ENCODE assay signal across 19 cellular contexts in the genomic region with DNA sequence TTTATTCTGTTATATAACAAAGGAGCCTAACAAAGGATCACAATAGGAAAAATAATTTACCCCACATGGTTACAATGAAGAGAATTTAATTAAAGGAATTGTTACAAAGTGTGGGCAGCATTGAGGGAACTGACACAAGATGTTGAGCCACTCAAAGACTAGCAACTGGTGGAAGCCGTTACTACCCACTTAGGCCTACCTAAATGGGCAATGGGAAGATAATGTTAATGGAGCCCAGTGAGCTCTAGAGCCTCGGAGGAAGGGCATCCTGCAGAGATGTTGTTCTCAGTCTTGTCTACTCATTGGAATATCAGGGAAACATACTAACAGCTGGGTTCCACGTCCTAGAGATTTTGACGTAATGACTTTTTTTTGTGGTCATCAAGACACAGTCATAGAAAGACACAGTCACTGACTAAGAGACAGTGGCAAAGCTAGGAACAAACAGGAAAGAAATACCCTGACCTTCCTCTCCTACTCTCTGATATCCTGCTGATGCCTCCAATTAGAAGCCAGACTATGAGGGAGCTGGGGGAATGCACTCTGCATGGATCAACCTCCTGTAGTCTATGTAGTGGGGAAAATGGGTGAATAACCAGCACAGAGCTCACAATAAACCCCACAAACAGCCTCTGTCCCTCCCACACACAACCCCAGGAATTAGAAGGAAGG.
DNase-seq lines count a peak whose midpoint lies in the region; ATAC-seq and TF ChIP-seq lines count a peak whose summit lies in the region.
"Had no signal": no experiment of that assay in that cellular context is flagged by ENCODE, and none has a peak within 500 bp of the region (broad histone marks: within the 10 kb centered on the region; RNA-seq: fewer than 3 reads in every experiment).

No MANE protein-coding gene starts in this region.

- H4K20me1 ChIP-seq in GM23338 (replicated peaks; ENCODE audit: insufficient read depth) = no peaks in the 10 kb centered on the region
- H4K20me1 ChIP-seq: BLaER1 had no signal

- no peaks in the 10 kb centered on the region for H3K9me2 ChIP-seq in GM23338 (ENCODE audit: insufficient read depth)

- H3K79me1 ChIP-seq in mesendoderm (ENCODE audit: low read length) = no peaks in the 10 kb centered on the region

- H3K4me3 Mint-ChIP-seq in GM23338 = no peak overlapping the region; the same call in 2 of the 3 replicates
- H3K4me3 Mint-ChIP-seq: dendritic cell treated with granulocyte-macrophage colony-stimulating factor and Interleukin-4, amounts not matched to agents 40 ng/mL and 50 ng/mL, for 4 days had no signal

- TF ChIP-seq POLR2A in vagina (IDR thresholded peaks at IDR 0.05) = no peak

- H3K79me2 ChIP-seq in GM23338 (replicated peaks; ENCODE audit: insufficient read depth) = no peaks in the 10 kb centered on the region
- H3K79me2 ChIP-seq in mesendoderm (ENCODE audit: control insufficient read depth, insufficient read depth, low read length) = no peaks in the 10 kb centered on the region

- H2AK5ac ChIP-seq in mesendoderm (ENCODE audit: low read length) = no peak overlapping the region

- TF ChIP-seq CTCF in GM23338 (conservative IDR thresholded peaks at IDR 0.05; ENCODE audit: low read depth in 2 of 2) (no peak), vagina (IDR thresholded peaks at IDR 0.05) (no peak)

- H2BK120ac ChIP-seq in mesendoderm (ENCODE audit: low read depth, low read length) = no peak overlapping the region

- peaks cover 23% of the 10 kb centered on the region for H3K27me3 Mint-ChIP-seq in GM23338 (ENCODE audit: insufficient read depth, low read depth, poor library complexity)
- H3K27me3 Mint-ChIP-seq: dendritic cell treated with granulocyte-macrophage colony-stimulating factor and Interleukin-4, amounts not matched to agents 40 ng/mL and 50 ng/mL, for 4 days had no signal

- H4K8ac ChIP-seq in mesendoderm (ENCODE audit: low read depth, low read length) = no peak overlapping the region

- no peak overlapping the region for H2BK5ac ChIP-seq in mesendoderm (ENCODE audit: low read length)

- ATAC-seq in GM23338 = peak; percentile 51
- ATAC-seq: right cardiac atrium had no signal

- no CpG with 5 or more reads among the region's 4 CpGs for WGBS in mesendoderm (ENCODE audit: extremely low coverage, insufficient coverage, low lambda C conversion rate)

- no peak overlapping the region for H3K56ac ChIP-seq in mesendoderm (ENCODE audit: low read length)

- H2BK15ac ChIP-seq in mesendoderm (replicated peaks; ENCODE audit: low read depth) = no peak overlapping the region

- H3K36me3 ChIP-seq in GM23338 (ENCODE audit: insufficient read depth) (no peaks in the 10 kb centered on the region), mesendoderm (ENCODE audit: control insufficient read depth, insufficient read depth, low read length) (no peaks in the 10 kb centered on the region), vagina (no peaks in the 10 kb centered on the region)
- H3K36me3 ChIP-seq: BLaER1, lower lobe of right lung had no signal

- no peak overlapping the region for H4K5ac ChIP-seq in mesendoderm (ENCODE audit: low read length)

- H3K27ac ChIP-seq in GM23338 (ENCODE audit: low read depth) (no peak overlapping the region), mesendoderm (ENCODE audit: low read depth, low read length) (no peak overlapping the region), vagina (no peak overlapping the region)
- H3K27ac ChIP-seq: BLaER1, lower lobe of right lung had no signal

- H3K9me3 Mint-ChIP-seq in GM23338 = no peaks in the 10 kb centered on the region; the same call in 2 of the 3 replicates
- H3K9me3 Mint-ChIP-seq: dendritic cell treated with granulocyte-macrophage colony-stimulating factor and Interleukin-4, amounts not matched to agents 40 ng/mL and 50 ng/mL, for 4 days had no signal

- no peak overlapping the region for H3K23ac ChIP-seq in mesendoderm (ENCODE audit: low read length)

- no peak overlapping the region for H2AFZ ChIP-seq in GM23338

- no peak overlapping the region for H3K4ac ChIP-seq in mesendoderm (ENCODE audit: low read depth, low read length)

- intact Hi-C loops in vagina (cut with DNase I) = no loop called here

- H3K4me1 ChIP-seq in GM23338 (ENCODE audit: insufficient read depth) = peaks cover 16% of the 10 kb centered on the region; the same call in 1 of the 2 replicates
- H3K4me1 ChIP-seq in mesendoderm (ENCODE audit: control insufficient read depth, low read depth, low read length) = peaks cover 2% of the 10 kb centered on the region
- H3K4me1 ChIP-seq in vagina = no peaks in the 10 kb centered on the region
- H3K4me1 ChIP-seq: BLaER1, lower lobe of right lung had no signal

- no peak overlapping the region for H3K27ac Mint-ChIP-seq in GM23338
- H3K27ac Mint-ChIP-seq: dendritic cell treated with granulocyte-macrophage colony-stimulating factor and Interleukin-4, amounts not matched to agents 40 ng/mL and 50 ng/mL, for 4 days had no signal

- H3K36me3 Mint-ChIP-seq in GM23338 (ENCODE audit: low read depth) = no peaks in the 10 kb centered on the region; the same call in 2 of the 3 replicates

- H3K9me3 ChIP-seq in vagina = no peaks in the 10 kb centered on the region
- H3K9me3 ChIP-seq: BLaER1, lower lobe of right lung had no signal

- H3F3A ChIP-seq in GM23338 (replicated peaks; ENCODE audit: low read depth) = no peaks in the 10 kb centered on the region; the same call in 1 of the 2 replicates

- H3K4me3 ChIP-seq in GM23338 (no peak overlapping the region), mesendoderm (ENCODE audit: low read length) (no peak overlapping the region), vagina (no peak overlapping the region)
- H3K4me3 ChIP-seq: BLaER1, lower lobe of right lung had no signal

- H3K9ac ChIP-seq in mesendoderm (ENCODE audit: low read length) = no peak overlapping the region
- H3K9ac ChIP-seq: BLaER1 had no signal

- H3K4me2 ChIP-seq in GM23338 = peak overlapping the region; percentile 61
- no peak overlapping the region for H3K4me2 ChIP-seq in mesendoderm (ENCODE audit: low read length)
- H3K4me2 ChIP-seq: BLaER1 had no signal

- 0 out of 2 replicates have a peak, but pooled peaks cover 4% of the 10 kb centered on the region for H3K27me3 ChIP-seq in GM23338 (ENCODE audit: insufficient read depth)
- H3K27me3 ChIP-seq in mesendoderm (ENCODE audit: insufficient read depth, low read length, poor library complexity) = no peaks in the 10 kb centered on the region
- no peaks in the 10 kb centered on the region for H3K27me3 ChIP-seq in vagina
- H3K27me3 ChIP-seq: BLaER1 had no signal

- peaks cover 26% of the 10 kb centered on the region for H3K4me1 Mint-ChIP-seq in GM23338

- peak; percentile 20 for DNase-seq in NCI-H2227 (lab: John Stamatoyannopoulos, UW; ENCODE audit: unreplicated experiment)
- no peak for DNase-seq in NCI-H2227 treated with DMSO at 0.1 percent for 48 hours (lab: John Stamatoyannopoulos, UW)
- DNase-seq in GM23338 (ENCODE audit: low spot score) = peak; percentile 20
- peak; percentile 66 for DNase-seq in NCI-H748 (lab: John Stamatoyannopoulos, UW; ENCODE audit: unreplicated experiment)
- peak; percentile 24 for DNase-seq in mesendoderm
- DNase-seq in dermis blood vessel endothelial cell = no peak
- no peak for DNase-seq in DMS53 (lab: John Stamatoyannopoulos, UW)
- DNase-seq in vagina (ENCODE audit: extremely low spot score in 2 of 2) = no peak
- DNase-seq: activated naive CD4-positive, alpha-beta T cell; activated T-cell treated with anti-CD3 and anti-CD28 coated beads, Interleukin-2, amount 50 U/mL, for 1 hour; amygdala; Calu3; lower lobe of right lung; OCI-M1; right cardiac atrium; SIG-M5; stimulated activated CD8-positive, alpha-beta memory T cell treated with anti-CD3 and anti-CD28 coated beads, Interleukin-4, amount 100 ng/mL, for 48 hours had no signal

- no peak overlapping the region for H3K18ac ChIP-seq in mesendoderm (ENCODE audit: low read length)

Comparison
In these comparisons a context has a peak if more than half of its experiments do, and no peak if none do; other contexts are left out.
1. DNase-seq: peak in NCI-H2227 (single experiment), GM23338 (single experiment), NCI-H748 (single experiment) and mesendoderm (single experiment); none in NCI-H2227 treated with DMSO at 0.1 percent for 48 hours (single experiment), dermis blood vessel endothelial cell (single experiment), DMS53 (single experiment) and vagina (0 of 2).